In the genomic region with DNA sequence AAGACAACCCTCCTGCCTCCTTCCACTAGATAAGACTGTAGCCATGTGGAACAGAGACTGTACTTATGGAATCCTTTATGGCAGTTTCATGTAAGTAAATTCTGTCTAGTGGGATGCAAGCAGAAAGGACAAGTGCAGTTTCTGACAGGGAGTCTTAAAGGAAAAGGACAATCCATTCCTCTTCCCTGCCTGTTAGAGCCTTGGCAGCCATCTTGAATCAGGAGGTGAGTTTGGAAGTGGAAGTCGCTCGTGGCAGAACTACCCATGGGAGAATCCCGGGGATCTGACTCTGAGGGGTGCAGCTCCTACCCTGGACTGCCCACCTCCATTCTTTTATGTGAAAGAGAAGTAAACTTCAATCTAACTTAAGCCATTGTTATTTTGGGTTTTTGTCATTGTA, we compare ENCODE assay signal across 23 cellular contexts.
"Had no signal": no experiment of that assay in that cellular context is flagged by ENCODE, and none has a peak within 500 bp of the region (broad histone marks: within the 10 kb centered on the region; RNA-seq: fewer than 3 reads in every experiment).

No MANE protein-coding gene starts in this region.

- H3K27me3 ChIP-seq: MG63, SJSA1 had no signal

- H3K36me3 ChIP-seq: MG63, SJSA1 had no signal

- H3K27ac Mint-ChIP-seq: T-cell had no signal

- H3K4me1 ChIP-seq: SJSA1 had no signal

- DNase-seq: IMR-90, Kasumi-1, KG1, MG63, NCI-H1092, NCI-H1105 treated with DMSO at 0.1 percent for 48 hours, NCI-H1417 treated with DMSO at 0.1 percent for 48 hours, NCI-H146, NCI-H1694 treated with DMSO at 0.1 percent for 48 hours, NCI-H1930, NCI-H2081, NCI-H2107, NCI-H2227 treated with DMSO at 0.1 percent for 48 hours, NCI-H524, NCI-H69, NCI-H774, Right ventricle myocardium superior, RPMI8226, SIG-M5, T-cell had no signal

- H3K4me1 Mint-ChIP-seq: T-cell had no signal

- H3K9me3 ChIP-seq: MG63, SJSA1 had no signal

- H3K36me3 Mint-ChIP-seq: T-cell had no signal

- H3K4me3 Mint-ChIP-seq: T-cell had no signal

- H3K27ac ChIP-seq: SJSA1, SK-N-MC had no signal

- ATAC-seq: T-cell had no signal

- FAIRE-seq: RCC 7860 had no signal

- H3K4me3 ChIP-seq: MG63, SJSA1, SK-N-MC had no signal
